ENCODE assay signal across 16 cellular contexts in genomic region chrX:107323786-107324492, GRCh38.
DNase-seq lines count a peak whose midpoint lies in the region; ATAC-seq and TF ChIP-seq lines count a peak whose summit lies in the region.
"Had no signal": no experiment of that assay in that cellular context is flagged by ENCODE, and none has a peak within 500 bp of the region (broad histone marks: within the 10 kb centered on the region; RNA-seq: fewer than 3 reads in every experiment).

No MANE protein-coding gene starts in this region.

- no peak for ATAC-seq in activated CD8-positive, alpha-beta memory T cell treated with anti-CD3 and anti-CD28 coated beads, Interleukin-2, amount 10 ng/mL, durations not matched to agents 7 days and 5 days
- ATAC-seq in WTC11 (no peak), omental fat pad (ENCODE audit: low FRiP score) (no peak), HG02970 (IDR thresholded peaks at IDR 0.05; ENCODE audit: low FRiP score, unreplicated experiment) (no peak)

- H3K4me3 Mint-ChIP-seq in activated CD8-positive, alpha-beta memory T cell treated with anti-CD3 and anti-CD28 coated beads, Interleukin-2, amount 10 ng/mL, durations not matched to agents 7 days and 5 days = no peak overlapping the region
- H3K4me3 Mint-ChIP-seq in WTC11 = no peak overlapping the region
- no peak overlapping the region for H3K4me3 Mint-ChIP-seq in activated T-cell treated with anti-CD3 and anti-CD28 coated beads, Interleukin-2, amount 50 U/mL, for 24 hours
- H3K4me3 Mint-ChIP-seq: B cell, CD14-positive monocyte had no signal

- peak; percentile 14 for DNase-seq in activated CD8-positive, alpha-beta memory T cell treated with anti-CD3 and anti-CD28 coated beads, Interleukin-2, amount 50 U/mL, for 4 hours
- DNase-seq in activated CD8-positive, alpha-beta memory T cell treated with anti-CD3 and anti-CD28 coated beads, Interleukin-2, amount 10 ng/mL, durations not matched to agents 7 days and 5 days = no peak
- DNase-seq in WTC11 (ENCODE audit: low spot score) (peak; percentile 10), iPS-NIHi11 (ENCODE audit: low spot score) (peak; percentile 4), omental fat pad (ENCODE audit: low spot score) (no peak), SHP77 (lab: John Stamatoyannopoulos, UW) (no peak)
- no peak for DNase-seq in activated T-cell treated with anti-CD3 and anti-CD28 coated beads, Interleukin-2, amount 50 U/mL, for 24 hours
- DNase-seq: HCEC 1CT, NCI-H1694, NCI-H2081, NCI-H2171, NCI-H345, SW 1271 had no signal

- no peaks in the 10 kb centered on the region for H3K4me1 Mint-ChIP-seq in activated CD8-positive, alpha-beta memory T cell treated with anti-CD3 and anti-CD28 coated beads, Interleukin-2, amount 10 ng/mL, durations not matched to agents 7 days and 5 days
- H3K4me1 Mint-ChIP-seq in WTC11 = peaks cover 2% of the 10 kb centered on the region; the same call in 1 of the 2 replicates
- H3K4me1 Mint-ChIP-seq in activated T-cell treated with anti-CD3 and anti-CD28 coated beads, Interleukin-2, amount 50 U/mL, for 24 hours (ENCODE audit: low read depth) = no peaks in the 10 kb centered on the region
- H3K4me1 Mint-ChIP-seq: B cell, CD14-positive monocyte had no signal

- TF ChIP-seq CTCF in WTC11 (IDR thresholded peaks at IDR 0.05) = no peak
- no peak for TF ChIP-seq CTCF in omental fat pad (IDR thresholded peaks at IDR 0.05)

- CTCF ChIA-PET in activated CD8-positive, alpha-beta memory T cell treated with anti-CD3 and anti-CD28 coated beads, Interleukin-2, amount 10 ng/mL, durations not matched to agents 7 days and 5 days (lab: Charles Lee) = interaction anchor here (1.6 kb wide), 1 partner anchor 8 kb away, joined by 3 read pairs; no protein-coding TSS in a partner anchor
- CTCF ChIA-PET in WTC11 (lab: Charles Lee) = interaction anchor here (0.6 to 2.0 kb wide), 5 partner anchors 11 to 149 kb away, joined by 3 to 17 read pairs (median 4); no protein-coding TSS in a partner anchor

- no peaks in the 10 kb centered on the region for H3K9me3 Mint-ChIP-seq in activated CD8-positive, alpha-beta memory T cell treated with anti-CD3 and anti-CD28 coated beads, Interleukin-2, amount 10 ng/mL, durations not matched to agents 7 days and 5 days (ENCODE audit: low read depth)
- H3K9me3 Mint-ChIP-seq in WTC11 = no peaks in the 10 kb centered on the region
- no peaks in the 10 kb centered on the region for H3K9me3 Mint-ChIP-seq in activated T-cell treated with anti-CD3 and anti-CD28 coated beads, Interleukin-2, amount 50 U/mL, for 24 hours
- H3K9me3 Mint-ChIP-seq: CD14-positive monocyte had no signal

- no peaks in the 10 kb centered on the region for H3K36me3 Mint-ChIP-seq in activated CD8-positive, alpha-beta memory T cell treated with anti-CD3 and anti-CD28 coated beads, Interleukin-2, amount 10 ng/mL, durations not matched to agents 7 days and 5 days
- H3K36me3 Mint-ChIP-seq in WTC11 = no peaks in the 10 kb centered on the region
- no peaks in the 10 kb centered on the region for H3K36me3 Mint-ChIP-seq in activated T-cell treated with anti-CD3 and anti-CD28 coated beads, Interleukin-2, amount 50 U/mL, for 24 hours (ENCODE audit: low read depth)
- H3K36me3 Mint-ChIP-seq: CD14-positive monocyte had no signal

- H3K27me3 Mint-ChIP-seq in activated CD8-positive, alpha-beta memory T cell treated with anti-CD3 and anti-CD28 coated beads, Interleukin-2, amount 10 ng/mL, durations not matched to agents 7 days and 5 days = peaks cover 2% of the 10 kb centered on the region
- H3K27me3 Mint-ChIP-seq in WTC11 (ENCODE audit: low read depth) = no peaks in the 10 kb centered on the region
- H3K27me3 Mint-ChIP-seq in activated T-cell treated with anti-CD3 and anti-CD28 coated beads, Interleukin-2, amount 50 U/mL, for 24 hours = peaks cover 38% of the 10 kb centered on the region
- H3K27me3 Mint-ChIP-seq: B cell had no signal

- POLR2A ChIA-PET in WTC11 (lab: Charles Lee) = no interaction called here

- H3K27ac Mint-ChIP-seq in activated CD8-positive, alpha-beta memory T cell treated with anti-CD3 and anti-CD28 coated beads, Interleukin-2, amount 10 ng/mL, durations not matched to agents 7 days and 5 days = no peak overlapping the region
- H3K27ac Mint-ChIP-seq in WTC11 = no peak overlapping the region
- H3K27ac Mint-ChIP-seq in activated T-cell treated with anti-CD3 and anti-CD28 coated beads, Interleukin-2, amount 50 U/mL, for 24 hours = no peak overlapping the region
- H3K27ac Mint-ChIP-seq: B cell, CD14-positive monocyte had no signal

TF ChIP-seq in WTC11, 78 proteins besides CTCF, POLR2A, EP300 and RAD21 (continues in another document):
- TF ChIP-seq ESRRA (CRISPR knock-in tag; IDR thresholded peaks at IDR 0.05; ENCODE audit: borderline replicate concordance) (no peak), NR3C1 (CRISPR knock-in tag; conservative IDR thresholded peaks at IDR 0.05; ENCODE audit: low read depth) (no peak), SP1 (CRISPR knock-in tag; conservative IDR thresholded peaks at IDR 0.05) (no peak), OVOL2 (CRISPR knock-in tag; IDR thresholded peaks at IDR 0.05; ENCODE audit: borderline replicate concordance) (no peak), ZNF423 (CRISPR knock-in tag; IDR thresholded peaks at IDR 0.05) (no peak), JUN (CRISPR knock-in tag; IDR thresholded peaks at IDR 0.05) (no peak), ZNF281 (CRISPR knock-in tag; IDR thresholded peaks at IDR 0.05) (no peak), FOXP1 (CRISPR knock-in tag; IDR thresholded peaks at IDR 0.05; ENCODE audit: borderline replicate concordance) (no peak), CREB1 (CRISPR knock-in tag; IDR thresholded peaks at IDR 0.05) (no peak), ZNF138 (CRISPR knock-in tag; conservative IDR thresholded peaks at IDR 0.05) (no peak), ATF3 (CRISPR knock-in tag; conservative IDR thresholded peaks at IDR 0.05) (no peak)
- TF ChIP-seq, protein P1, sequence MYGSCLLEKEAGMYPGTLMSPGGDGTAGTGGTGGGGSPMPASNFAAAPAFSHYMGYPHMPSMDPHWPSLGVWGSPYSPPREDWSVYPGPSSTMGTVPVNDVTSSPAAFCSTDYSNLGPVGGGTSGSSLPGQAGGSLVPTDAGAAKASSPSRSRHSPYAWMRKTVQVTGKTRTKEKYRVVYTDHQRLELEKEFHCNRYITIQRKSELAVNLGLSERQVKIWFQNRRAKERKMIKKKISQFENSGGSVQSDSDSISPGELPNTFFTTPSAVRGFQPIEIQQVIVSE (CRISPR knock-in tag; IDR thresholded peaks at IDR 0.05; ENCODE audit: borderline replicate concordance) = no peak
- TF ChIP-seq, protein P2, sequence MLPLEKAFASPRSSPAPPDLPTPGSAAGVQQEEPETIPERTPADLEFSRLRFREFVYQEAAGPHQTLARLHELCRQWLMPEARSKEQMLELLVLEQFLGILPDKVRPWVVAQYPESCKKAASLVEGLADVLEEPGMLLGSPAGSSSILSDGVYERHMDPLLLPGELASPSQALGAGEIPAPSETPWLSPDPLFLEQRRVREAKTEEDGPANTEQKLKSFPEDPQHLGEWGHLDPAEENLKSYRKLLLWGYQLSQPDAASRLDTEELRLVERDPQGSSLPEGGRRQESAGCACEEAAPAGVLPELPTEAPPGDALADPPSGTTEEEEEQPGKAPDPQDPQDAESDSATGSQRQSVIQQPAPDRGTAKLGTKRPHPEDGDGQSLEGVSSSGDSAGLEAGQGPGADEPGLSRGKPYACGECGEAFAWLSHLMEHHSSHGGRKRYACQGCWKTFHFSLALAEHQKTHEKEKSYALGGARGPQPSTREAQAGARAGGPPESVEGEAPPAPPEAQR (CRISPR knock-in tag; IDR thresholded peaks at IDR 0.05) = no peak
- TF ChIP-seq, protein P3, sequence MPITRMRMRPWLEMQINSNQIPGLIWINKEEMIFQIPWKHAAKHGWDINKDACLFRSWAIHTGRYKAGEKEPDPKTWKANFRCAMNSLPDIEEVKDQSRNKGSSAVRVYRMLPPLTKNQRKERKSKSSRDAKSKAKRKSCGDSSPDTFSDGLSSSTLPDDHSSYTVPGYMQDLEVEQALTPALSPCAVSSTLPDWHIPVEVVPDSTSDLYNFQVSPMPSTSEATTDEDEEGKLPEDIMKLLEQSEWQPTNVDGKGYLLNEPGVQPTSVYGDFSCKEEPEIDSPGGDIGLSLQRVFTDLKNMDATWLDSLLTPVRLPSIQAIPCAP (CRISPR knock-in tag; IDR thresholded peaks at IDR 0.05) = no peak
- TF ChIP-seq, protein P4, sequence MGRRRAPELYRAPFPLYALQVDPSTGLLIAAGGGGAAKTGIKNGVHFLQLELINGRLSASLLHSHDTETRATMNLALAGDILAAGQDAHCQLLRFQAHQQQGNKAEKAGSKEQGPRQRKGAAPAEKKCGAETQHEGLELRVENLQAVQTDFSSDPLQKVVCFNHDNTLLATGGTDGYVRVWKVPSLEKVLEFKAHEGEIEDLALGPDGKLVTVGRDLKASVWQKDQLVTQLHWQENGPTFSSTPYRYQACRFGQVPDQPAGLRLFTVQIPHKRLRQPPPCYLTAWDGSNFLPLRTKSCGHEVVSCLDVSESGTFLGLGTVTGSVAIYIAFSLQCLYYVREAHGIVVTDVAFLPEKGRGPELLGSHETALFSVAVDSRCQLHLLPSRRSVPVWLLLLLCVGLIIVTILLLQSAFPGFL (CRISPR knock-in tag; IDR thresholded peaks at IDR 0.05; ENCODE audit: borderline replicate concordance) = no peak

Comparison
In these comparisons a context has a peak if more than half of its experiments do, and no peak if none do; other contexts are left out.
1. DNase-seq: peak in activated CD8-positive, alpha-beta memory T cell treated with anti-CD3 and anti-CD28 coated beads, Interleukin-2, amount 50 U/mL, for 4 hours (single experiment), WTC11 (single experiment) and iPS-NIHi11 (single experiment); none in activated CD8-positive, alpha-beta memory T cell treated with anti-CD3 and anti-CD28 coated beads, Interleukin-2, amount 10 ng/mL, durations not matched to agents 7 days and 5 days (single experiment), omental fat pad (single experiment), SHP77 (0 of 2) and activated T-cell treated with anti-CD3 and anti-CD28 coated beads, Interleukin-2, amount 50 U/mL, for 24 hours (single experiment).